1 cellular context compared by ENCODE assay signal in genomic region chr3:53703630-53704362, GRCh38.
TF ChIP-seq lines count a peak whose summit lies in the region.

No MANE protein-coding gene starts in this region.

TF ChIP-seq in GM23338, 12 proteins besides CTCF, POLR2A, EP300 and RAD21 (continued from another document):
- TF ChIP-seq REST (IDR thresholded peaks at IDR 0.05; ENCODE audit: unreplicated experiment) (no peak), ETS1 (IDR thresholded peaks at IDR 0.05) (no peak), ZNF462 (CRISPR knock-in tag; IDR thresholded peaks at IDR 0.05) (no peak), EZH2 (IDR thresholded peaks at IDR 0.05; ENCODE audit: low read depth, unreplicated experiment) (no peak), ZNF114 (CRISPR knock-in tag; IDR thresholded peaks at IDR 0.05) (no peak), STAT1 (IDR thresholded peaks at IDR 0.05; ENCODE audit: unreplicated experiment) (no peak), CREB1 (CRISPR knock-in tag; IDR thresholded peaks at IDR 0.05; ENCODE audit: low read depth) (no peak), NANOG (IDR thresholded peaks at IDR 0.05; ENCODE audit: borderline replicate concordance) (no peak), EZH2phosphoT487 (IDR thresholded peaks at IDR 0.05; ENCODE audit: unreplicated experiment) (no peak)
